24 cellular contexts compared by ENCODE assay signal in genomic region chr22:29116397-29117123, GRCh38. TPM values are rescaled to one million over a fixed set of nuclear protein-coding genes. Genes with fewer than 3 reads are reported as not detected.
DNase-seq lines count a peak whose midpoint lies in the region; ATAC-seq and TF ChIP-seq lines count a peak whose summit lies in the region.
"Had no signal": no experiment of that assay in that cellular context is flagged by ENCODE, and none has a peak within 500 bp of the region (broad histone marks: within the 10 kb centered on the region; RNA-seq: fewer than 3 reads in every experiment).

No MANE protein-coding gene starts in this region.

- intact Hi-C loops in Calu3 (cut with micrococcal nuclease; ENCODE audit: unreplicated experiment) (no loop called here), PC-9 (cut with micrococcal nuclease; ENCODE audit: unreplicated experiment) (no loop called here)

- peaks cover 19% of the 10 kb centered on the region for H3K36me3 Mint-ChIP-seq in activated CD8-positive, alpha-beta memory T cell treated with anti-CD3 and anti-CD28 coated beads, Interleukin-2, amount 10 ng/mL, durations not matched to agents 7 days and 5 days
- peaks cover 6% of the 10 kb centered on the region for H3K36me3 Mint-ChIP-seq in activated naive CD8-positive, alpha-beta T cell treated with anti-CD3 and anti-CD28 coated beads, Interleukin-2, amount 50 U/mL, for 24 hours (ENCODE audit: low read depth)
- H3K36me3 Mint-ChIP-seq in Calu3 (ENCODE audit: insufficient read depth, unreplicated experiment): no peaks in the 10 kb centered on the region

- H3K27ac ChIP-seq in neutrophil (peak overlapping the region; percentile 92), PC-9 (no peak overlapping the region)
- H3K27ac ChIP-seq: body of pancreas, SK-N-MC, uterus had no signal

- peaks cover 34% of the 10 kb centered on the region for H3K27me3 Mint-ChIP-seq in activated CD8-positive, alpha-beta memory T cell treated with anti-CD3 and anti-CD28 coated beads, Interleukin-2, amount 10 ng/mL, durations not matched to agents 7 days and 5 days
- H3K27me3 Mint-ChIP-seq in activated naive CD8-positive, alpha-beta T cell treated with anti-CD3 and anti-CD28 coated beads, Interleukin-2, amount 50 U/mL, for 24 hours: peaks cover 36% of the 10 kb centered on the region
- peaks cover 20% of the 10 kb centered on the region for H3K27me3 Mint-ChIP-seq in Calu3 (ENCODE audit: unreplicated experiment)

- TF ChIP-seq CTCF in NB4 (IDR thresholded peaks at IDR 0.05; ENCODE audit: low read depth, low read length): no peak
- no peak for TF ChIP-seq CTCF in neutrophil (IDR thresholded peaks at IDR 0.05)
- no peak for TF ChIP-seq CTCF in Calu3 (IDR thresholded peaks at IDR 0.05; ENCODE audit: unreplicated experiment)
- no peak for TF ChIP-seq CTCF in PC-9 (conservative IDR thresholded peaks at IDR 0.05)

- H3K27me3 ChIP-seq in neutrophil (peaks cover 5% of the 10 kb centered on the region), PC-9 (ENCODE audit: insufficient read depth, low read depth) (0 out of 2 replicates have a peak, but pooled peaks cover 2% of the 10 kb centered on the region)
- H3K27me3 ChIP-seq: body of pancreas, heart right ventricle, Peyer's patch, uterus had no signal

- H3K4me2 ChIP-seq in PC-9: no peak overlapping the region

- H4K20me1 ChIP-seq in PC-9 (ENCODE audit: insufficient read depth): no peaks in the 10 kb centered on the region

- TF ChIP-seq POLR2A in NB4 (IDR thresholded peaks at IDR 0.05; ENCODE audit: extremely low read depth, insufficient read length): no peak

- H3K4me3 ChIP-seq in NB4 (ENCODE audit: low read depth, low read length) (no peak overlapping the region), neutrophil (ENCODE audit: low read depth in 1 of 2, low read length in 1 of 2) (peak overlapping the region in 1 of 2 experiments; percentile 19), PC-9 (no peak overlapping the region)
- H3K4me3 ChIP-seq: body of pancreas, heart right ventricle, mucosa of descending colon, Peyer's patch, SK-N-MC, uterus had no signal

- peaks cover 5% of the 10 kb centered on the region; the same call in 1 of the 2 replicates for H3F3A ChIP-seq in PC-9 (ENCODE audit: insufficient read depth, low read depth)

- H3K9me3 Mint-ChIP-seq in activated CD8-positive, alpha-beta memory T cell treated with anti-CD3 and anti-CD28 coated beads, Interleukin-2, amount 10 ng/mL, durations not matched to agents 7 days and 5 days (ENCODE audit: low read depth): peaks cover 9% of the 10 kb centered on the region
- H3K9me3 Mint-ChIP-seq in activated naive CD8-positive, alpha-beta T cell treated with anti-CD3 and anti-CD28 coated beads, Interleukin-2, amount 50 U/mL, for 24 hours: peaks cover 10% of the 10 kb centered on the region
- peaks cover 5% of the 10 kb centered on the region for H3K9me3 Mint-ChIP-seq in Calu3 (ENCODE audit: low read depth, unreplicated experiment)

- no TSS peak for BruUV-seq in Calu3 (replicated peaks; lab: Mats Ljungman, UMichigan)
- no TSS peak for BruUV-seq in PC-9 (replicated peaks; lab: Mats Ljungman, UMichigan)

- H2AFZ ChIP-seq in PC-9: no peak overlapping the region

- H3K79me2 ChIP-seq in PC-9 (ENCODE audit: low read depth): no peaks in the 10 kb centered on the region

- no peak overlapping the region for H3K4me3 Mint-ChIP-seq in activated CD8-positive, alpha-beta memory T cell treated with anti-CD3 and anti-CD28 coated beads, Interleukin-2, amount 10 ng/mL, durations not matched to agents 7 days and 5 days
- no peak overlapping the region for H3K4me3 Mint-ChIP-seq in activated naive CD8-positive, alpha-beta T cell treated with anti-CD3 and anti-CD28 coated beads, Interleukin-2, amount 50 U/mL, for 24 hours
- H3K4me3 Mint-ChIP-seq in Calu3 (ENCODE audit: low read depth, unreplicated experiment): no peak overlapping the region
- H3K4me3 Mint-ChIP-seq: activated CD4-positive, alpha-beta memory T cell treated with anti-CD3 and anti-CD28 coated beads, Interleukin-2, amount 10 ng/mL, durations not matched to agents 7 days and 5 days; activated naive CD4-positive, alpha-beta T cell treated with anti-CD3 and anti-CD28 coated beads, Interleukin-2, amount 50 U/mL, for 24 hours; CD4-positive, CD25-positive, alpha-beta regulatory T cell; WTC11 had no signal

- DNase-seq in activated CD8-positive, alpha-beta memory T cell treated with anti-CD3 and anti-CD28 coated beads, Interleukin-2, amount 10 ng/mL, durations not matched to agents 7 days and 5 days: peak; percentile 56
- DNase-seq in activated CD8-positive, alpha-beta memory T cell treated with anti-CD3 and anti-CD28 coated beads, Interleukin-2, amount 50 U/mL, for 48 hours: no peak
- DNase-seq in NB4 (ENCODE audit: low read depth) (peak; percentile 42), Calu3 (no peak), PC-9 (no peak)
- no peak for DNase-seq in activated naive CD8-positive, alpha-beta T cell treated with anti-CD3 and anti-CD28 coated beads, Interleukin-2, amount 50 U/mL, for 24 hours
- DNase-seq: activated CD4-positive, alpha-beta memory T cell treated with anti-CD3 and anti-CD28 coated beads, Interleukin-2, amount 10 ng/mL, durations not matched to agents 7 days and 5 days; activated T-cell treated with anti-CD3 and anti-CD28 coated beads, Interleukin-2, amount 50 U/mL, for 48 hours; CD4-positive, CD25-positive, alpha-beta regulatory T cell; heart right ventricle; mucosa of descending colon; NCI-H1694; NCI-H774; Peyer's patch; stimulated activated CD8-positive, alpha-beta memory T cell treated with anti-CD3 and anti-CD28 coated beads, Interleukin-4, amount 100 ng/mL, for 48 hours; uterus had no signal

- no peaks in the 10 kb centered on the region for H3K9me2 ChIP-seq in PC-9 (ENCODE audit: insufficient read depth)

- POLR2A ChIA-PET in PC-9 (lab: Charles Lee; ENCODE audit: unreplicated experiment): no interaction called here

- ATAC-seq in activated CD8-positive, alpha-beta memory T cell treated with anti-CD3 and anti-CD28 coated beads, Interleukin-2, amount 10 ng/mL, durations not matched to agents 7 days and 5 days: peak; percentile 79
- peak; percentile 33 for ATAC-seq in activated naive CD8-positive, alpha-beta T cell treated with anti-CD3 and anti-CD28 coated beads, Interleukin-2, amount 50 U/mL, for 24 hours
- no peak for ATAC-seq in HG03520 (IDR thresholded peaks at IDR 0.05; ENCODE audit: unreplicated experiment)
- ATAC-seq: body of pancreas, mucosa of descending colon, WTC11 had no signal

- H3K4me1 ChIP-seq in neutrophil (ENCODE audit: control insufficient read depth in 1 of 2, insufficient read depth in 1 of 2, low read depth in 1 of 2, low read length in 1 of 2): peaks cover 39 to 45% of the 10 kb centered on the region in 2 experiments
- peaks cover 12% of the 10 kb centered on the region for H3K4me1 ChIP-seq in PC-9 (replicated peaks; ENCODE audit: insufficient read depth)
- H3K4me1 ChIP-seq: body of pancreas, Peyer's patch, uterus had no signal

- CTCF ChIA-PET in activated CD8-positive, alpha-beta memory T cell treated with anti-CD3 and anti-CD28 coated beads, Interleukin-2, amount 10 ng/mL, durations not matched to agents 7 days and 5 days (lab: Charles Lee): interaction anchor here (0.9 to 2.1 kb wide), 3 partner anchors 35 to 129 kb away, joined by 3 to 11 read pairs (median 4); no protein-coding TSS in a partner anchor
- CTCF ChIA-PET in Calu3 (lab: Charles Lee) (interaction anchor here (0.6 kb wide), 1 partner anchor 141 kb away, joined by 3 read pairs; no protein-coding TSS in a partner anchor), PC-9 (lab: Charles Lee) (no interaction called here)

- H3K36me3 ChIP-seq in neutrophil (no peaks in the 10 kb centered on the region), PC-9 (ENCODE audit: low read depth) (no peaks in the 10 kb centered on the region)
- H3K36me3 ChIP-seq: Peyer's patch, uterus had no signal

- H3K4me1 Mint-ChIP-seq in activated CD8-positive, alpha-beta memory T cell treated with anti-CD3 and anti-CD28 coated beads, Interleukin-2, amount 10 ng/mL, durations not matched to agents 7 days and 5 days: peaks cover 45% of the 10 kb centered on the region
- peaks cover 6% of the 10 kb centered on the region for H3K4me1 Mint-ChIP-seq in activated naive CD8-positive, alpha-beta T cell treated with anti-CD3 and anti-CD28 coated beads, Interleukin-2, amount 50 U/mL, for 24 hours
- no peaks in the 10 kb centered on the region for H3K4me1 Mint-ChIP-seq in Calu3 (ENCODE audit: low read depth, unreplicated experiment)
- H3K4me1 Mint-ChIP-seq: activated naive CD4-positive, alpha-beta T cell treated with anti-CD3 and anti-CD28 coated beads, Interleukin-2, amount 50 U/mL, for 24 hours; CD4-positive, CD25-positive, alpha-beta regulatory T cell; WTC11 had no signal

- H3K9me3 ChIP-seq in neutrophil (no peaks in the 10 kb centered on the region), PC-9 (ENCODE audit: insufficient read depth, low read depth) (no peaks in the 10 kb centered on the region; the same call in 1 of the 2 replicates)
- H3K9me3 ChIP-seq: body of pancreas, mucosa of descending colon, Peyer's patch, uterus had no signal

- H3K27ac Mint-ChIP-seq in activated CD8-positive, alpha-beta memory T cell treated with anti-CD3 and anti-CD28 coated beads, Interleukin-2, amount 10 ng/mL, durations not matched to agents 7 days and 5 days: peak overlapping the region; percentile 48
- H3K27ac Mint-ChIP-seq in activated naive CD8-positive, alpha-beta T cell treated with anti-CD3 and anti-CD28 coated beads, Interleukin-2, amount 50 U/mL, for 24 hours: no peak overlapping the region
- no peak overlapping the region for H3K27ac Mint-ChIP-seq in Calu3 (ENCODE audit: unreplicated experiment)
- H3K27ac Mint-ChIP-seq: activated CD4-positive, alpha-beta memory T cell treated with anti-CD3 and anti-CD28 coated beads, Interleukin-2, amount 10 ng/mL, durations not matched to agents 7 days and 5 days; activated naive CD4-positive, alpha-beta T cell treated with anti-CD3 and anti-CD28 coated beads, Interleukin-2, amount 50 U/mL, for 24 hours; CD4-positive, CD25-positive, alpha-beta regulatory T cell; WTC11 had no signal

RNA-seq across cellular contexts. Expression of gene KREMEN1, which starts 43.7 kb away (rescaled TPM):
- under 1 TPM; 0.09 to 0.47 TPM for total RNA-seq in activated CD8-positive, alpha-beta memory T cell treated with anti-CD3 and anti-CD28 coated beads, Interleukin-2, amount 10 ng/mL, durations not matched to agents 7 days and 5 days
- total RNA-seq in Calu3 (2022) (2.1 and 2.8 TPM in 2 replicates), PC-9 (2021) (4.6 and 6.1 TPM in 2 replicates)
- total RNA-seq: activated CD4-positive, alpha-beta memory T cell treated with anti-CD3 and anti-CD28 coated beads, Interleukin-2, amount 10 ng/mL, durations not matched to agents 7 days and 5 days had no signal

RNA-seq across cellular contexts. Expression of gene C22orf31, which starts 54.9 kb away (rescaled TPM):
- total RNA-seq in activated CD8-positive, alpha-beta memory T cell treated with anti-CD3 and anti-CD28 coated beads, Interleukin-2, amount 10 ng/mL, durations not matched to agents 7 days and 5 days: not detected
- total RNA-seq in Calu3 (2022) (not detected in 2 replicates), PC-9 (2021) (not detected in 2 replicates)
- total RNA-seq: activated CD4-positive, alpha-beta memory T cell treated with anti-CD3 and anti-CD28 coated beads, Interleukin-2, amount 10 ng/mL, durations not matched to agents 7 days and 5 days; body of pancreas; CD4-positive, CD25-positive, alpha-beta regulatory T cell; G401; LHCN-M2; Peyer's patch; uterus; WTC11 had no signal

Comparison
In these comparisons a context has a peak if more than half of its experiments do, and no peak if none do; other contexts are left out.
1. DNase-seq: peak in activated CD8-positive, alpha-beta memory T cell treated with anti-CD3 and anti-CD28 coated beads, Interleukin-2, amount 10 ng/mL, durations not matched to agents 7 days and 5 days (single experiment) and NB4 (single experiment); none in activated CD8-positive, alpha-beta memory T cell treated with anti-CD3 and anti-CD28 coated beads, Interleukin-2, amount 50 U/mL, for 48 hours (single experiment), activated naive CD8-positive, alpha-beta T cell treated with anti-CD3 and anti-CD28 coated beads, Interleukin-2, amount 50 U/mL, for 24 hours (single experiment), Calu3 (single experiment) and PC-9 (0 of 2).